Comparison of ENCODE assay signal across 8 cellular contexts in the genomic region with DNA sequence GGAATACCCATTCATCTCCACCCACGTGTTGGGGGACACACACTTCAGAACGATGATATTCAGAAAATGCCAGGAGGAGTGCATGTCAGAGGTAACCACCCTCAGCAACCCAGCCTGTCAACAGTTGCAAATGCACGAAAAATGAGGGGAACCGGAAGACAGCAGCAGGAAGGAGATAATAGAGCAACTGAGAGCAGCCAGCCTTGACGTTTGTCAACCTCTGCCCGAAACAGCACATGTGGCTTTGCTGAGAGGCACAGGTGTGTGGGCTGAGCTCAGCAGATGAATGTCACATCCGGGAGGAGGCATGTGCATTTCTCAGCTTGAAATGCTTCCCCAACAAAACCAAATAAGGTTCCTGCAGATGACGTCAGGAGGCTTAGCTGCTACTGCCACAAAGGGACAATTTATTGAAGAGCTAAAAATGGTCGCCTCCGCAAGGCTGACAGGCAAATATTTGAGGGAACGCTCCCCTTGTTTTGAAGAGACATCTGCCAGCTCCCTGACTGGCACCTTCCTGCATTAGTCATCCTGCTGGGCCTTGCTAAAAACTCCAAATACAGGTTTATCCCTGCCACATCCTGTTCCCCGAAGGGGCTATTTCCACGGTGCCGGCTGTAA.
DNase-seq lines count a peak whose midpoint lies in the region; ATAC-seq and TF ChIP-seq lines count a peak whose summit lies in the region.

No MANE protein-coding gene starts in this region.

- 28 to 71% methylated on average over 14 of the region's 14 CpGs for WGBS in sigmoid colon, 2 donors

- ATAC-seq in HG03196 (IDR thresholded peaks at IDR 0.05; ENCODE audit: unreplicated experiment), result peak; percentile 100

- no peaks in the 10 kb centered on the region for H3K27me3 ChIP-seq in sigmoid colon

- DNase-seq in NCI-H345 (lab: John Stamatoyannopoulos, UW) (peak; percentile 21), NCI-H345 treated with DMSO at 0.1 percent for 48 hours (lab: John Stamatoyannopoulos, UW; ENCODE audit: unreplicated experiment) (no peak), SW480 (ENCODE audit: low spot score) (peak; percentile 86), sigmoid colon (no peak), NCI-H1048 (lab: John Stamatoyannopoulos, UW) (no peak)
- peak; percentile 48 to 58 for DNase-seq in stimulated activated CD4-positive, alpha-beta T cell treated with anti-CD3 and anti-CD28 coated beads, Interleukin-1b, Interleukin-23, amount 100 ng/mL, for 4 hours (ENCODE audit: low read depth in 2 of 2)

- no peak overlapping the region for H3K4me3 ChIP-seq in sigmoid colon

- H3K4me1 ChIP-seq in sigmoid colon, result no peaks in the 10 kb centered on the region

- TF ChIP-seq CTCF in sigmoid colon (IDR thresholded peaks at IDR 0.05), result no peak

- peak overlapping the region; percentile 87 for H3K27ac Mint-ChIP-seq in activated naive CD8-positive, alpha-beta T cell

- TF ChIP-seq EP300 in sigmoid colon (IDR thresholded peaks at IDR 0.05), result no peak

- H3K9me3 ChIP-seq in sigmoid colon, result peaks cover 0 to 5% (median 0%) of the 10 kb centered on the region in 4 donors

- H3K27me3 Mint-ChIP-seq in activated naive CD8-positive, alpha-beta T cell, result no peaks in the 10 kb centered on the region

- H3K36me3 Mint-ChIP-seq in activated naive CD8-positive, alpha-beta T cell, result peaks cover 3% of the 10 kb centered on the region

- H3K36me3 ChIP-seq in sigmoid colon, result no peaks in the 10 kb centered on the region

- intact Hi-C loops in sigmoid colon (cut with DNase I), result no loop called here

- no peak for TF ChIP-seq POLR2A in sigmoid colon (IDR thresholded peaks at IDR 0.05)

- H3K4me1 Mint-ChIP-seq in activated naive CD8-positive, alpha-beta T cell (ENCODE audit: low read depth), result peaks cover 23% of the 10 kb centered on the region

- peak overlapping the region; percentile 60 for H3K4me3 Mint-ChIP-seq in activated naive CD8-positive, alpha-beta T cell

- no peaks in the 10 kb centered on the region for H3K9me3 Mint-ChIP-seq in activated naive CD8-positive, alpha-beta T cell (ENCODE audit: low read depth)

- no peak overlapping the region for H3K27ac ChIP-seq in sigmoid colon

Comparison
In these comparisons a context has a peak if more than half of its experiments do, and no peak if none do; other contexts are left out.
1. DNase-seq: peak in NCI-H345 (single experiment), SW480 (single experiment) and stimulated activated CD4-positive, alpha-beta T cell treated with anti-CD3 and anti-CD28 coated beads, Interleukin-1b, Interleukin-23, amount 100 ng/mL, for 4 hours (2 of 2); none in NCI-H345 treated with DMSO at 0.1 percent for 48 hours (single experiment), sigmoid colon (single experiment) and NCI-H1048 (single experiment).